In genomic region chr7:92446869-92447238, GRCh38 we compare ENCODE assay signal across 8 cellular contexts. TPM values are rescaled to one million over a fixed set of nuclear protein-coding genes. Genes with fewer than 3 reads are reported as not detected.
DNase-seq lines count a peak whose midpoint lies in the region; ATAC-seq and TF ChIP-seq lines count a peak whose summit lies in the region.

No MANE protein-coding gene starts in this region.

- H3K4me1 Mint-ChIP-seq in activated T-helper 17 cell treated with anti-CD3 and anti-CD28 coated beads, Interleukin-2, amount 50 U/mL, for 72 hours = no peaks in the 10 kb centered on the region
- H3K4me1 Mint-ChIP-seq in immature natural killer cell = peaks cover 16 to 25% of the 10 kb centered on the region in 2 donors
- H3K4me1 Mint-ChIP-seq in stimulated activated naive CD8-positive, alpha-beta T cell treated with anti-CD3 and anti-CD28 coated beads, Interleukin-15, Interleukin-2, amounts not matched to agents 100 ng/mL and 50 ng/mL, for 24 hours (ENCODE audit: low read depth) = peaks cover 22% of the 10 kb centered on the region

- peak overlapping the region; percentile 89 for H3K4me3 Mint-ChIP-seq in activated T-helper 17 cell treated with anti-CD3 and anti-CD28 coated beads, Interleukin-2, amount 50 U/mL, for 72 hours
- H3K4me3 Mint-ChIP-seq in immature natural killer cell = peak overlapping the region; percentile 76 to 96 (median 89)
- H3K4me3 Mint-ChIP-seq in stimulated activated naive CD8-positive, alpha-beta T cell treated with anti-CD3 and anti-CD28 coated beads, Interleukin-15, Interleukin-2, amounts not matched to agents 100 ng/mL and 50 ng/mL, for 24 hours = peak overlapping the region; percentile 83

- POLR2A ChIA-PET in IMR-90 (lab: Charles Lee; ENCODE audit: unreplicated experiment) = no interaction called here

- H3K9ac ChIP-seq in IMR-90 (ENCODE audit: low read depth, low read length) = no peak overlapping the region

- no peak overlapping the region for H2BK20ac ChIP-seq in IMR-90 (ENCODE audit: low read depth, low read length)

- H2BK120ac ChIP-seq in IMR-90 (ENCODE audit: low read depth, low read length) = no peak overlapping the region

- H3K27me3 ChIP-seq in IMR-90 (ENCODE audit: control insufficient read depth, insufficient read depth, low read length) = peaks cover 4% of the 10 kb centered on the region

- peaks cover 5% of the 10 kb centered on the region for H3K36me3 ChIP-seq in IMR-90 (ENCODE audit: control insufficient read depth, insufficient read depth, low read length)

- no peak overlapping the region for H2AK5ac ChIP-seq in IMR-90 (ENCODE audit: low read depth, low read length)

- no peak for TF ChIP-seq CTCF in IMR-90 (conservative IDR thresholded peaks at IDR 0.05; ENCODE audit: low read depth, low read length)

- 0% methylated on average over 3 of the region's 17 CpGs; no CpG with 5 or more reads in 1 of the 2 experiments for WGBS in IMR-90 (ENCODE audit: extremely low coverage in 2 of 2, insufficient read length in 1 of 2), 2 experiments

- intact Hi-C loops in IMR-90 (cut with micrococcal nuclease) = loop anchor here (1.0 to 5.0 kb wide), 10 partner anchors 22 to 1360 kb away; partner anchors contain the start of genes AKAP9, FZD1, LRRD1 and MTERF1

- H3K9me3 Mint-ChIP-seq in activated T-helper 17 cell treated with anti-CD3 and anti-CD28 coated beads, Interleukin-2, amount 50 U/mL, for 72 hours = no peaks in the 10 kb centered on the region
- H3K9me3 Mint-ChIP-seq in immature natural killer cell = no peaks in the 10 kb centered on the region
- no peaks in the 10 kb centered on the region for H3K9me3 Mint-ChIP-seq in stimulated activated naive CD8-positive, alpha-beta T cell treated with anti-CD3 and anti-CD28 coated beads, Interleukin-15, Interleukin-2, amounts not matched to agents 100 ng/mL and 50 ng/mL, for 24 hours

- H4K8ac ChIP-seq in IMR-90 (ENCODE audit: low read depth in 2 of 2, low read length in 2 of 2) = peak overlapping the region in 1 of 2 experiments; percentile 62; a peak in 1 of 4 replicates

- H3K9me3 ChIP-seq in IMR-90 (ENCODE audit: control insufficient read depth, insufficient read depth, low read length) = no peaks in the 10 kb centered on the region; the same call in 1 of the 2 replicates

- no peak overlapping the region for H3K56ac ChIP-seq in IMR-90 (ENCODE audit: extremely low read depth, insufficient read depth, low read length)

- CTCF ChIA-PET in IMR-90 (lab: Yijun Ruan, JAX) = interaction anchor here (0.7 to 2.4 kb wide), 11 partner anchors 9 to 1357 kb away, joined by 3 to 19 read pairs (median 4); partner anchors contain the start of gene MTERF1

- H3K27ac Mint-ChIP-seq in activated T-helper 17 cell treated with anti-CD3 and anti-CD28 coated beads, Interleukin-2, amount 50 U/mL, for 72 hours = peak overlapping the region; percentile 65
- H3K27ac Mint-ChIP-seq in immature natural killer cell = peak overlapping the region; percentile 86 to 94 (median 92)
- peak overlapping the region; percentile 78 for H3K27ac Mint-ChIP-seq in stimulated activated naive CD8-positive, alpha-beta T cell treated with anti-CD3 and anti-CD28 coated beads, Interleukin-15, Interleukin-2, amounts not matched to agents 100 ng/mL and 50 ng/mL, for 24 hours

- 0 out of 2 replicates have a peak, but pooled peaks cover 2% of the 10 kb centered on the region for H3K4me1 ChIP-seq in IMR-90 (ENCODE audit: control insufficient read depth, insufficient read depth, low read length)

- H3K27ac ChIP-seq in IMR-90 (ENCODE audit: insufficient read depth, low read length) = no peak overlapping the region

- TF ChIP-seq POLR2A in IMR-90 (IDR thresholded peaks at IDR 0.05; ENCODE audit: low read depth, low read length) = no peak

- no peak for ATAC-seq in IMR-90 (ENCODE audit: low read depth)
- no peak for ATAC-seq in activated T-helper 17 cell treated with anti-CD3 and anti-CD28 coated beads, Interleukin-2, amount 50 U/mL, for 72 hours (replicated peaks)
- no peak for ATAC-seq in GM19328 (IDR thresholded peaks at IDR 0.05; ENCODE audit: unreplicated experiment)
- no peak for ATAC-seq in HG03469 (IDR thresholded peaks at IDR 0.05; ENCODE audit: unreplicated experiment)

- H2BK5ac ChIP-seq in IMR-90 (ENCODE audit: low read depth, low read length, poor library complexity, severe bottlenecking) = no peak overlapping the region

- H4K5ac ChIP-seq in IMR-90 (ENCODE audit: low read depth, low read length) = no peak overlapping the region

- H3K79me1 ChIP-seq in IMR-90 (ENCODE audit: low read depth in 1 of 2, low read length in 2 of 2) = peaks cover 15 to 27% of the 10 kb centered on the region in 2 experiments; a peak in 3 of 4 replicates

- no peak overlapping the region for H3K23ac ChIP-seq in IMR-90 (ENCODE audit: low read depth, low read length)

- H2AK9ac ChIP-seq in IMR-90 (replicated peaks; ENCODE audit: low read depth, low read length, poor library complexity) = no peak overlapping the region

- no peaks in the 10 kb centered on the region for H3K9me1 ChIP-seq in IMR-90 (ENCODE audit: insufficient read depth, low read length)

- no peaks in the 10 kb centered on the region for H4K20me1 ChIP-seq in IMR-90 (ENCODE audit: insufficient read depth, low read length)

- no peak overlapping the region for H2BK15ac ChIP-seq in IMR-90 (ENCODE audit: low read depth, low read length)

- peak overlapping the region; percentile 77 for H2AFZ ChIP-seq in IMR-90 (replicated peaks; ENCODE audit: low read length, poor library complexity)

- in situ Hi-C loops in IMR-90 (cut with MboI; ENCODE audit: low sequenced_read_pairs) = no loop called here

- no peak for TF ChIP-seq RAD21 in IMR-90 (IDR thresholded peaks at IDR 0.05; ENCODE audit: low read length)

- H3K36me3 Mint-ChIP-seq in activated T-helper 17 cell treated with anti-CD3 and anti-CD28 coated beads, Interleukin-2, amount 50 U/mL, for 72 hours (ENCODE audit: low read depth) = peaks cover 37% of the 10 kb centered on the region
- H3K36me3 Mint-ChIP-seq in immature natural killer cell = peaks cover 5 to 10% (median 5%) of the 10 kb centered on the region in 3 donors
- peaks cover 23% of the 10 kb centered on the region for H3K36me3 Mint-ChIP-seq in stimulated activated naive CD8-positive, alpha-beta T cell treated with anti-CD3 and anti-CD28 coated beads, Interleukin-15, Interleukin-2, amounts not matched to agents 100 ng/mL and 50 ng/mL, for 24 hours (ENCODE audit: low read depth)

- no peak overlapping the region for H4K91ac ChIP-seq in IMR-90 (ENCODE audit: insufficient read depth, low read depth, low read length)

- no peak overlapping the region for H3K18ac ChIP-seq in IMR-90 (ENCODE audit: low read depth, low read length)

- H3K14ac ChIP-seq in IMR-90 (replicated peaks; ENCODE audit: low read depth, low read length) = no peak overlapping the region

- H3K4ac ChIP-seq in IMR-90 (ENCODE audit: low read depth, low read length) = no peak overlapping the region

- DNase-seq in IMR-90 = no peak
- no peak for DNase-seq in immature natural killer cell
- DNase-seq in HPDE6-E6E7 (ENCODE audit: extremely low spot score) = no peak
- no peak for DNase-seq in stimulated activated CD4-positive, alpha-beta T cell treated with anti-CD3 and anti-CD28 coated beads, Interleukin-1b, Interleukin-23, amount 100 ng/mL, for 48 hours

- no TSS peak for BruUV-seq in IMR-90 (replicated peaks; lab: Mats Ljungman, UMichigan)

- no peak overlapping the region for H3K4me3 ChIP-seq in IMR-90 (ENCODE audit: insufficient read depth, low read depth, low read length)

- H3K4me2 ChIP-seq in IMR-90 (ENCODE audit: low read depth, low read length) = no peak overlapping the region

- H3K27me3 Mint-ChIP-seq in activated T-helper 17 cell treated with anti-CD3 and anti-CD28 coated beads, Interleukin-2, amount 50 U/mL, for 72 hours = no peaks in the 10 kb centered on the region
- H3K27me3 Mint-ChIP-seq in immature natural killer cell (ENCODE audit: low read depth in 3 of 3) = peaks cover 0 to 8% (median 4%) of the 10 kb centered on the region in 3 donors
- H3K27me3 Mint-ChIP-seq in stimulated activated naive CD8-positive, alpha-beta T cell treated with anti-CD3 and anti-CD28 coated beads, Interleukin-15, Interleukin-2, amounts not matched to agents 100 ng/mL and 50 ng/mL, for 24 hours = no peaks in the 10 kb centered on the region

- dilution Hi-C loops in IMR-90 (cut with HindIII; ENCODE audit: low sequenced_read_pairs, unreplicated experiment) = no loop called here

TF ChIP-seq in IMR-90, 13 proteins besides CTCF, POLR2A, EP300 and RAD21 (continues in another document):
- no peak for TF ChIP-seq CEBPB (IDR thresholded peaks at IDR 0.05; ENCODE audit: low read depth, low read length)
- no peak for TF ChIP-seq CHD1 (IDR thresholded peaks at IDR 0.05; ENCODE audit: low read depth, low read length)
- TF ChIP-seq FOS (IDR thresholded peaks at IDR 0.05; ENCODE audit: low read depth, low read length) = no peak
- no peak for TF ChIP-seq SMC3 (IDR thresholded peaks at IDR 0.05; ENCODE audit: low read depth, low read length)
- no peak for TF ChIP-seq USF2 (IDR thresholded peaks at IDR 0.05; ENCODE audit: low read depth, low read length)

RNA-seq across cellular contexts. Expression of gene GATAD1, which starts 0.4 kb away (rescaled TPM):
- 9.3 and 10.3 TPM in 2 replicates for total RNA-seq in IMR-90 (2012; rRNA removed)
- polyA plus RNA-seq in IMR-90 (2012; rRNA removed) (12.2 and 15.2 TPM in 2 replicates), immature natural killer cell (10 to 100 TPM in 2 of 3 donors, 1 to 10 TPM in 1; 9.3 to 15.0 (median 12.2) TPM)
- 3.8 and 5.8 TPM in 2 replicates for polyA plus RNA-seq in IMR-90 (2012; cell fraction: cytosol; rRNA removed)
- polyA plus RNA-seq in IMR-90 (2012; cell fraction: nucleus; rRNA removed; ENCODE audit: low replicate concordance) = 9.4 and 43.7 TPM in 2 replicates
- total RNA-seq in activated T-helper 17 cell treated with anti-CD3 and anti-CD28 coated beads, Interleukin-2, amount 50 U/mL, for 72 hours = 10 to 100 TPM; 16.1 to 24.3 TPM

RNA-seq across cellular contexts. Expression of gene ERVW-1, which starts 30.9 kb away (rescaled TPM):
- total RNA-seq in IMR-90 (2012; rRNA removed) = not detected in 2 replicates
- not detected in 2 replicates for polyA plus RNA-seq in IMR-90 (2012; rRNA removed)
- polyA plus RNA-seq in IMR-90 (2012; cell fraction: cytosol; rRNA removed) = not detected in 2 replicates
- polyA plus RNA-seq in IMR-90 (2012; cell fraction: nucleus; rRNA removed; ENCODE audit: low replicate concordance) = 0.02 TPM in 1 of 2 replicates, not detected in the other
- not detected for total RNA-seq in activated T-helper 17 cell treated with anti-CD3 and anti-CD28 coated beads, Interleukin-2, amount 50 U/mL, for 72 hours
- polyA plus RNA-seq in immature natural killer cell = not detected
